10 cellular contexts compared by ENCODE assay signal in the genomic region with DNA sequence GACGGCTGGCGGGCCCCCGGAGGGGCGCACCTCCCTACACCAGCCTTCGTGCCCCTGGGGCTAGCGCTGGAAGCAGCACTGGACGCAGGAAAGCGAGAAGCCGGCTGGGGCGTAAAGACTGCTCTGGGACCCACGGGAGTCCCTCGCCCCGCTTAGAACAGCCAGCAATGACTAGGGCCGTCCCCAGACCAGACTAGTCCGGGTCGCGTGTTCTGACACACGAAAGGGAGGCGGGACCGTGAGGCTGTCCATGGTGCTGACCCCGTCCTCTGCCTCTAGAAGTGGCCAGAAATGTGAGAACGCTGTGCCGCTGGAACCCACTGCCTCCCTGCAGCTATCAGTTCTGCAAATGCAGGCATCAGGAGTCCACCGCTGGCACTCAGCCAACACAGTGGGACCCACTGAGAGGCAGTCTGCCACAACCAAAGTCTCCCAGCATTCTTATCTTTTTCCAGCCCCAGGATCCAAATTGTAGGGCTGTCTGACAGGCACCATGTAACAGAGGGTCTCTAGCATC. TPM values are rescaled to one million over a fixed set of nuclear protein-coding genes. Genes with fewer than 3 reads are reported as not detected.
A peak's percentile ranks its signal among the peaks of the same experiment; 100 is the strongest.
DNase-seq lines count a peak whose midpoint lies in the region; ATAC-seq, FAIRE-seq and TF ChIP-seq lines count a peak whose summit lies in the region.
"Had no signal": no experiment of that assay in that cellular context is flagged by ENCODE, and none has a peak within 500 bp of the region (broad histone marks: within the 10 kb centered on the region; RNA-seq: fewer than 3 reads in every experiment).

A gene with protein sequence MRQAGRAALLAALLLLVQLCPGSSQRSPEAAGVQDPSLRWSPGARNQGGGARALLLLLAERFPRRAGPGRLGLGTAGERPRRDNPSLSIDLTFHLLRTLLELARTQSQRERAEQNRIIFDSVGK (minus strand): TSS at position 87 of the 517 bp plus-strand sequence. CDS start 550 bp downstream, outside the sequence.

- FAIRE-seq in A549 (lab: Jason Lieb, UNC) = no peak

- intact Hi-C loops in left lung (cut with DNase I) = no loop called here

- H3K36me3 ChIP-seq in left lung = peaks cover 0 to 42% of the 10 kb centered on the region in 2 donors

- no peak for TF ChIP-seq POLR2A in A549 (IDR thresholded peaks at IDR 0.05; ENCODE audit: low read length)

- no peak for TF ChIP-seq RAD21 in A549 (conservative IDR thresholded peaks at IDR 0.05 in 1 of 2, IDR thresholded peaks at IDR 0.05 in 1 of 2)

- DNase-seq in A549 (ENCODE audit: low read depth in 1 of 2, low spot score in 1 of 2) = no peak
- no peak for DNase-seq in HT1080 (ENCODE audit: low read depth)
- no peak for DNase-seq in coronary artery (ENCODE audit: low spot score)
- no peak for DNase-seq in left lung
- DNase-seq in SIG-M5 (lab: John Stamatoyannopoulos, UW) = no peak
- DNase-seq in GOT3 (lab: John Stamatoyannopoulos, UW) = no peak
- DNase-seq: EL; stimulated activated naive CD4-positive, alpha-beta T cell treated with Interleukin-2 at 50 U/mL for 16 hours had no signal

- H3K4me1 ChIP-seq in A549 (no peaks in the 10 kb centered on the region), left lung (peaks cover 0 to 21% of the 10 kb centered on the region in 2 donors)

- H3K4me3 ChIP-seq in A549 (no peak within 1 kb of the TSS), coronary artery (peak within 1 kb of the TSS; percentile 32), left lung (no peak within 1 kb of the TSS)

- no peak within 1 kb of the TSS for H3K4me2 ChIP-seq in A549

- peaks cover 32 to 48% of the 10 kb centered on the region in 2 donors for H3K27me3 ChIP-seq in left lung

- no peak for TF ChIP-seq EP300 in A549 (IDR thresholded peaks at IDR 0.05)

- TF ChIP-seq CTCF in A549 (IDR thresholded peaks at IDR 0.05) = no peak
- no peak for TF ChIP-seq CTCF in coronary artery (IDR thresholded peaks at IDR 0.05)
- no peak for TF ChIP-seq CTCF in left lung (IDR thresholded peaks at IDR 0.05)

- WGBS in A549 (ENCODE audit: missing lambda C conversion rate) = 94% methylated on average over 24 of the region's 24 CpGs

- H3K9me3 ChIP-seq in A549 = no peaks in the 10 kb centered on the region
- no peaks in the 10 kb centered on the region for H3K9me3 ChIP-seq in left lung

- POLR2A ChIA-PET in A549 (lab: Yijun Ruan, JAX) = no interaction called here

- ATAC-seq in A549 (no peak), left lung (peak; percentile 58), HG02870 (IDR thresholded peaks at IDR 0.05; ENCODE audit: unreplicated experiment) (no peak), GM19351 (IDR thresholded peaks at IDR 0.05; ENCODE audit: unreplicated experiment) (no peak)

- CTCF ChIA-PET in A549 (lab: Yijun Ruan, JAX) = interaction anchor here (0.9 to 3.8 kb wide), 3 partner anchors 10 to 45 kb away, joined by 3 to 22 read pairs (median 4); partner anchors contain the start of gene SLC30A3

- H3K27ac ChIP-seq in A549 (no peak within 1 kb of the TSS), coronary artery (no peak within 1 kb of the TSS), left lung (no peak within 1 kb of the TSS)

TF ChIP-seq in A549, 52 proteins besides CTCF, POLR2A, EP300 and RAD21:
- TF ChIP-seq, protein P1, sequence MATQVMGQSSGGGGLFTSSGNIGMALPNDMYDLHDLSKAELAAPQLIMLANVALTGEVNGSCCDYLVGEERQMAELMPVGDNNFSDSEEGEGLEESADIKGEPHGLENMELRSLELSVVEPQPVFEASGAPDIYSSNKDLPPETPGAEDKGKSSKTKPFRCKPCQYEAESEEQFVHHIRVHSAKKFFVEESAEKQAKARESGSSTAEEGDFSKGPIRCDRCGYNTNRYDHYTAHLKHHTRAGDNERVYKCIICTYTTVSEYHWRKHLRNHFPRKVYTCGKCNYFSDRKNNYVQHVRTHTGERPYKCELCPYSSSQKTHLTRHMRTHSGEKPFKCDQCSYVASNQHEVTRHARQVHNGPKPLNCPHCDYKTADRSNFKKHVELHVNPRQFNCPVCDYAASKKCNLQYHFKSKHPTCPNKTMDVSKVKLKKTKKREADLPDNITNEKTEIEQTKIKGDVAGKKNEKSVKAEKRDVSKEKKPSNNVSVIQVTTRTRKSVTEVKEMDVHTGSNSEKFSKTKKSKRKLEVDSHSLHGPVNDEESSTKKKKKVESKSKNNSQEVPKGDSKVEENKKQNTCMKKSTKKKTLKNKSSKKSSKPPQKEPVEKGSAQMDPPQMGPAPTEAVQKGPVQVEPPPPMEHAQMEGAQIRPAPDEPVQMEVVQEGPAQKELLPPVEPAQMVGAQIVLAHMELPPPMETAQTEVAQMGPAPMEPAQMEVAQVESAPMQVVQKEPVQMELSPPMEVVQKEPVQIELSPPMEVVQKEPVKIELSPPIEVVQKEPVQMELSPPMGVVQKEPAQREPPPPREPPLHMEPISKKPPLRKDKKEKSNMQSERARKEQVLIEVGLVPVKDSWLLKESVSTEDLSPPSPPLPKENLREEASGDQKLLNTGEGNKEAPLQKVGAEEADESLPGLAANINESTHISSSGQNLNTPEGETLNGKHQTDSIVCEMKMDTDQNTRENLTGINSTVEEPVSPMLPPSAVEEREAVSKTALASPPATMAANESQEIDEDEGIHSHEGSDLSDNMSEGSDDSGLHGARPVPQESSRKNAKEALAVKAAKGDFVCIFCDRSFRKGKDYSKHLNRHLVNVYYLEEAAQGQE (IDR thresholded peaks at IDR 0.05) = peak; percentile 82
- TF ChIP-seq ATOH8 (CRISPR knock-in tag; IDR thresholded peaks at IDR 0.05; ENCODE audit: low read depth) = no peak
TF ChIP-seq in A549: peak in this region for 1.

RNA-seq across cellular contexts. Expression of the gene that starts here (rescaled TPM):
- polyA plus RNA-seq in A549 (2011; rRNA removed) = 1.0 TPM in 2 replicates
- polyA plus RNA-seq in A549 (2012; cell fraction: cytosol; rRNA removed) = 1.7 and 2.2 TPM in 2 replicates
- 18.1 and 20.0 TPM in 2 replicates for polyA plus RNA-seq in A549 (2012; cell fraction: nucleus; rRNA removed)
- polyA plus RNA-seq in A549 (2017; fragmentation: RNase III; extraction: RNeasy Plus Mini Kit Qiagen cat#74134 plus additional on column Dnase treatment) = 0.76 to 1.3 TPM (median 1.0 TPM) in 3 replicates
- polyA minus RNA-seq in A549 (2011; rRNA and poly(A)+ RNA removed) = 0.66 and 1.1 TPM in 2 replicates
- total RNA-seq in HT1080 (2014; rRNA removed; shearing (Covaris generic)) = 9.3 and 12.6 TPM in 2 replicates
- 4.9 and 7.8 TPM in 2 replicates for polyA plus RNA-seq in HT1080 (2015; cell fraction: cytosol; rRNA removed)
- polyA plus RNA-seq in HT1080 (2015; cell fraction: nucleus; rRNA removed) = 30.7 and 33.7 TPM in 2 replicates
- 1 to 10 TPM; 1.5 to 2.6 TPM for total RNA-seq in left lung
